ENCODE assay signal across 12 cellular contexts in the genomic region with DNA sequence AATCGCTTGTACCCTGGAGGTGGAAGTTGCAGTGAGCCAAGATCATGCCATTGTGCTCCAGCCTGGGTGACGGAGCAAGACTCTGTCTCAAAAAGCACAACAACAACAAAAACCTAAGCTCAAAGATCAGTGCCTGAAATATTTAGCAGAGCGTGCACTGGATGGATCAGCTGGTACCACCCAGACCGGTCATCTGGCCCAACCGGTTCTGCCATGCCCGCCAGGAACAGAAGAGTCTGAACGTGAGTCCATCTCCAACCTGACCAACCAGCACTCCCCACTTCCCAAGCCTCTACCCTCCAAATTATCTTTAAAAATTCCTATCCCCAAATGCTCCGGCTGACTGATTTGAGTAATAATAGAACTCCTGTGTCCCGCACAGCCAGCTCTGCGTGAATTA. TPM values are rescaled to one million over a fixed set of nuclear protein-coding genes. Genes with fewer than 3 reads are reported as not detected.
DNase-seq lines count a peak whose midpoint lies in the region; ATAC-seq and TF ChIP-seq lines count a peak whose summit lies in the region.
"Had no signal": no experiment of that assay in that cellular context is flagged by ENCODE, and none has a peak within 500 bp of the region (broad histone marks: within the 10 kb centered on the region; RNA-seq: fewer than 3 reads in every experiment).

No MANE protein-coding gene starts in this region.

- intact Hi-C loops in ascending aorta (cut with DNase I) (loop anchor here (5.0 kb wide), 2 partner anchors 70 to 285 kb away; partner anchors contain the start of genes GNPTG, MAPK8IP3 and TSR3), vagina (cut with DNase I) (loop anchor here (10.0 kb wide), 1 partner anchor 283 kb away; the partner anchor contains the start of gene MAPK8IP3)

- H3K9me3 ChIP-seq in ascending aorta (no peaks in the 10 kb centered on the region), vagina (no peaks in the 10 kb centered on the region)

- no peak for TF ChIP-seq CTCF in ascending aorta (IDR thresholded peaks at IDR 0.05)
- no peak for TF ChIP-seq CTCF in vagina (IDR thresholded peaks at IDR 0.05)

- H3K4me1 ChIP-seq in ascending aorta (peaks cover 7 to 16% of the 10 kb centered on the region in 2 donors), vagina (peaks cover 27% of the 10 kb centered on the region)

- no peak overlapping the region for H3K4me3 ChIP-seq in ascending aorta
- no peak overlapping the region for H3K4me3 ChIP-seq in vagina

- no peaks in the 10 kb centered on the region for H3K36me3 ChIP-seq in ascending aorta
- no peaks in the 10 kb centered on the region for H3K36me3 ChIP-seq in vagina

- in situ Hi-C loops in ACHN (cut with HindIII; ENCODE audit: low pct_ligation_motif_present, low pct_unique_long_range_greater_than_20kb, low sequenced_read_pairs) = no loop called here

- no peak for TF ChIP-seq POLR2A in vagina (IDR thresholded peaks at IDR 0.05)

- peak overlapping the region; percentile 88 for H3K4me3 Mint-ChIP-seq in stimulated activated naive CD8-positive, alpha-beta T cell treated with anti-CD3 and anti-CD28 coated beads, Interleukin-15, Interleukin-2, amounts not matched to agents 100 ng/mL and 50 ng/mL, for 24 hours
- H3K4me3 Mint-ChIP-seq in natural killer cell treated with Interleukin-12 subunit alpha and Interleukin-12 subunit beta and Interleukin-15 and Interleukin-18, amount 100 ng/mL, for 72 hours = peak overlapping the region; percentile 84

- H3K9me3 Mint-ChIP-seq in stimulated activated naive CD8-positive, alpha-beta T cell treated with anti-CD3 and anti-CD28 coated beads, Interleukin-15, Interleukin-2, amounts not matched to agents 100 ng/mL and 50 ng/mL, for 24 hours = no peaks in the 10 kb centered on the region
- no peaks in the 10 kb centered on the region for H3K9me3 Mint-ChIP-seq in natural killer cell treated with Interleukin-12 subunit alpha and Interleukin-12 subunit beta and Interleukin-15 and Interleukin-18, amount 100 ng/mL, for 72 hours

- no peaks in the 10 kb centered on the region for H3K27me3 Mint-ChIP-seq in stimulated activated naive CD8-positive, alpha-beta T cell treated with anti-CD3 and anti-CD28 coated beads, Interleukin-15, Interleukin-2, amounts not matched to agents 100 ng/mL and 50 ng/mL, for 24 hours
- H3K27me3 Mint-ChIP-seq in natural killer cell treated with Interleukin-12 subunit alpha and Interleukin-12 subunit beta and Interleukin-15 and Interleukin-18, amount 100 ng/mL, for 72 hours = no peaks in the 10 kb centered on the region

- DNase-seq in stimulated activated naive CD8-positive, alpha-beta T cell treated with anti-CD3 and anti-CD28 coated beads, Interleukin-15, Interleukin-2, amounts not matched to agents 100 U/mL and 50 U/mL, for 24 hours = no peak
- DNase-seq in ascending aorta (ENCODE audit: low spot score in 2 of 2) (no peak), vagina (ENCODE audit: extremely low spot score in 2 of 2) (no peak), H4 (ENCODE audit: low spot score) (no peak), SKM-1 treated with dmso at 0.1 percent for 144 hours (lab: John Stamatoyannopoulos, UW; ENCODE audit: unreplicated experiment) (no peak), ACHN (no peak)
- DNase-seq in natural killer cell treated with Interleukin-12 subunit alpha and Interleukin-12 subunit beta and Interleukin-15 and Interleukin-18, amount 100 ng/mL, for 72 hours (ENCODE audit: low spot score) = no peak
- DNase-seq: C1 segment of cervical spinal cord, caudate nucleus, kidney, NCI-H526 had no signal

- no peak for ATAC-seq in stimulated activated naive CD8-positive, alpha-beta T cell treated with anti-CD3 and anti-CD28 coated beads, Interleukin-15, Interleukin-2, amounts not matched to agents 100 U/mL and 50 U/mL, for 24 hours
- ATAC-seq in natural killer cell treated with Interleukin-12 subunit alpha and Interleukin-12 subunit beta and Interleukin-15 and Interleukin-18, amount 100 ng/mL, for 72 hours = no peak

- peaks cover 5% of the 10 kb centered on the region for H3K36me3 Mint-ChIP-seq in stimulated activated naive CD8-positive, alpha-beta T cell treated with anti-CD3 and anti-CD28 coated beads, Interleukin-15, Interleukin-2, amounts not matched to agents 100 ng/mL and 50 ng/mL, for 24 hours (ENCODE audit: low read depth)
- H3K36me3 Mint-ChIP-seq in natural killer cell treated with Interleukin-12 subunit alpha and Interleukin-12 subunit beta and Interleukin-15 and Interleukin-18, amount 100 ng/mL, for 72 hours = no peaks in the 10 kb centered on the region

- H3K27me3 ChIP-seq in ascending aorta (no peaks in the 10 kb centered on the region), vagina (no peaks in the 10 kb centered on the region)

- H3K27ac Mint-ChIP-seq in stimulated activated naive CD8-positive, alpha-beta T cell treated with anti-CD3 and anti-CD28 coated beads, Interleukin-15, Interleukin-2, amounts not matched to agents 100 ng/mL and 50 ng/mL, for 24 hours = peak overlapping the region; percentile 98
- H3K27ac Mint-ChIP-seq in natural killer cell treated with Interleukin-12 subunit alpha and Interleukin-12 subunit beta and Interleukin-15 and Interleukin-18, amount 100 ng/mL, for 72 hours = peak overlapping the region; percentile 90 to 99

- H3K27ac ChIP-seq in ascending aorta (peak overlapping the region; percentile 93), vagina (peak overlapping the region; percentile 86)

- H3K4me1 Mint-ChIP-seq in stimulated activated naive CD8-positive, alpha-beta T cell treated with anti-CD3 and anti-CD28 coated beads, Interleukin-15, Interleukin-2, amounts not matched to agents 100 ng/mL and 50 ng/mL, for 24 hours (ENCODE audit: low read depth) = peaks cover 38% of the 10 kb centered on the region
- peaks cover 0 to 11% of the 10 kb centered on the region in 2 donors for H3K4me1 Mint-ChIP-seq in natural killer cell treated with Interleukin-12 subunit alpha and Interleukin-12 subunit beta and Interleukin-15 and Interleukin-18, amount 100 ng/mL, for 72 hours (ENCODE audit: low read depth in 2 of 2)

RNA-seq across cellular contexts. Expression of gene UQCC4, which starts 1.5 kb away (rescaled TPM):
- total RNA-seq in ascending aorta (107 TPM), vagina (3.7 TPM)
- 10 to 100 TPM; 18.4 to 31.1 TPM for total RNA-seq in natural killer cell treated with Interleukin-12 subunit alpha and Interleukin-12 subunit beta and Interleukin-15 and Interleukin-18, amount 100 ng/mL, for 72 hours
- 24.8 and 40.7 TPM in 2 replicates for total RNA-seq in H4 (2014; rRNA removed; shearing (Covaris generic))

RNA-seq across cellular contexts. Expression of gene UNKL, which starts 7.6 kb away (rescaled TPM):
- total RNA-seq in ascending aorta = 144 TPM
- total RNA-seq in natural killer cell treated with Interleukin-12 subunit alpha and Interleukin-12 subunit beta and Interleukin-15 and Interleukin-18, amount 100 ng/mL, for 72 hours = 10 to 100 TPM; 25.4 to 72.1 TPM
- total RNA-seq in vagina = 32.9 TPM
- 12.4 and 14.4 TPM in 2 replicates for total RNA-seq in H4 (2014; rRNA removed; shearing (Covaris generic))

RNA-seq across cellular contexts. Expression of gene PERCC1, which starts 8.8 kb away (rescaled TPM):
- not detected for total RNA-seq in ascending aorta
- total RNA-seq in natural killer cell treated with Interleukin-12 subunit alpha and Interleukin-12 subunit beta and Interleukin-15 and Interleukin-18, amount 100 ng/mL, for 72 hours = 1 to 10 TPM in 1 of 2 donors, under 1 TPM in 1; 0.98 to 1.2 TPM
- total RNA-seq in vagina = not detected
- not detected in 2 replicates for total RNA-seq in H4 (2014; rRNA removed; shearing (Covaris generic))
- total RNA-seq: kidney had no signal

RNA-seq across cellular contexts. Expression of gene CCDC154, which starts 22.3 kb away (rescaled TPM):
- total RNA-seq in ascending aorta (not detected), vagina (not detected)
- 1 to 10 TPM in 1 of 2 donors, under 1 TPM in 1; 0.38 to 3.6 TPM for total RNA-seq in natural killer cell treated with Interleukin-12 subunit alpha and Interleukin-12 subunit beta and Interleukin-15 and Interleukin-18, amount 100 ng/mL, for 72 hours
- not detected in 2 replicates for total RNA-seq in H4 (2014; rRNA removed; shearing (Covaris generic))

RNA-seq across cellular contexts. Expression of gene CLCN7, which starts 52.8 kb away (rescaled TPM):
- total RNA-seq in ascending aorta (108 TPM), vagina (49.8 TPM)
- 10 to 100 TPM; 52.2 to 73.5 TPM for total RNA-seq in natural killer cell treated with Interleukin-12 subunit alpha and Interleukin-12 subunit beta and Interleukin-15 and Interleukin-18, amount 100 ng/mL, for 72 hours
- 16.0 and 21.0 TPM in 2 replicates for total RNA-seq in H4 (2014; rRNA removed; shearing (Covaris generic))
